19 cellular contexts compared by ENCODE assay signal in the genomic region with DNA sequence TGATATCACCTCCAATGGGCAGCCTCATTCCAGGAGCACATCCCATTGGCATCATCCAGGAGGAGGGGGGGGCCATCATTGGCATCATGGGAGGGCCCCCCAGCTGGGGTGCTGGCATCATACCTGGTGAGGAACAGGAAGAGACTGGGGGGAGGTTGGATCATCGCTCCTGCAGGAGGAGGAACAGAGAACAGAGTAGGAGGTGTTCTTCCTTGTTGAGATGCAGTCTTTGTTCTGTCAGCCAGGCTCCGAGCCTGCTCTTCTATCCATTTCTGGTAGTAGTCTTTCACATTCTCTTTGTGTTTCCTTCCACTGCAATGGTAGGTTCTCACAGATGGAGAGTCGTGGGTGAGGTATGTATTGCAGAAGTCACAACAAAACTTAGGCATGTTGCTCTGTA.
"Had no signal": no experiment of that assay in that cellular context is flagged by ENCODE, and none has a peak within 500 bp of the region (broad histone marks: within the 10 kb centered on the region; RNA-seq: fewer than 3 reads in every experiment).

No MANE protein-coding gene starts in this region.

- H3K4me3 Mint-ChIP-seq: mesothelial cell of epicardium had no signal

- H3K4me3 ChIP-seq: colonic mucosa, esophagus muscularis mucosa, gastroesophageal sphincter, heart right ventricle, left lung, lower lobe of right lung, mucosa of descending colon had no signal

- H3K36me3 ChIP-seq: colonic mucosa, esophagus muscularis mucosa, gastroesophageal sphincter, heart right ventricle, left lung, lower lobe of right lung had no signal

- DNase-seq: colonic mucosa; cortex of kidney; dermis blood vessel endothelial cell; dorsolateral prefrontal cortex; effector CD4-positive, alpha-beta T cell; effector memory CD4-positive, alpha-beta T cell; foreskin keratinocyte; glutamatergic neuron; heart right ventricle; hippocampal formation; left cardiac atrium; left lung; left ventricle myocardium superior; lower lobe of right lung; mesenchymal stem cell; mucosa of descending colon had no signal

- ATAC-seq: foreskin keratinocyte, gastroesophageal sphincter, left cardiac atrium, mucosa of descending colon had no signal

- H3K27ac ChIP-seq: colonic mucosa, dorsolateral prefrontal cortex, esophagus muscularis mucosa, foreskin keratinocyte, gastroesophageal sphincter, heart right ventricle, left lung, lower lobe of right lung had no signal

- H3K27ac Mint-ChIP-seq: mesothelial cell of epicardium had no signal

- H3K27me3 ChIP-seq: colonic mucosa, dorsolateral prefrontal cortex, esophagus muscularis mucosa, gastroesophageal sphincter, heart right ventricle, left lung had no signal

- H3K9me3 ChIP-seq: colonic mucosa, esophagus muscularis mucosa, gastroesophageal sphincter, left lung, lower lobe of right lung, mucosa of descending colon had no signal
